ENCODE assay signal across 1 cellular context in the genomic region with DNA sequence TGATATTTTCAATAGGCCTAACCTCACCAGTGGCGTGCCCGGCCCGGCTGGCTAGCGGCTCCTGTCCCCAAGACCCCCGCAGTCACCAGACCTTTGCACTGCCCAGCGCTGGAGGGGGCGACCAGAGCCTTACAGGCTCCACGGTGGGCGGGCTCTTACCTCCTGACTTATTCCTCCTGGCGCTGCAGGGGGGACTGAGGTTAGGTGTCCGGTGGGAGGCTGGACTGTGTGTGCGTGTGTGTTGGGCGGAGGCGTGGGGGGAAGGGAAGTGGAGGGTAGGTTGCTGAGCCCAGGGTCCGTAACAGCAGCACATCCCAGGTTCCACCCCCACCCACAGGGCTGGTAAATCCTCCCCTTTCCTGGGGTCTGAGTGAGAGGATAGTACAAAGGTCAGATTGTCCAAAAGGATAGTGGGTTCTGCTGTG.
TF ChIP-seq lines count a peak whose summit lies in the region.

No MANE protein-coding gene starts in this region.

TF ChIP-seq in HEK293, 187 proteins besides CTCF, POLR2A, EP300 and RAD21 (continued from another document and continues in another):
- TF ChIP-seq, protein P1, sequence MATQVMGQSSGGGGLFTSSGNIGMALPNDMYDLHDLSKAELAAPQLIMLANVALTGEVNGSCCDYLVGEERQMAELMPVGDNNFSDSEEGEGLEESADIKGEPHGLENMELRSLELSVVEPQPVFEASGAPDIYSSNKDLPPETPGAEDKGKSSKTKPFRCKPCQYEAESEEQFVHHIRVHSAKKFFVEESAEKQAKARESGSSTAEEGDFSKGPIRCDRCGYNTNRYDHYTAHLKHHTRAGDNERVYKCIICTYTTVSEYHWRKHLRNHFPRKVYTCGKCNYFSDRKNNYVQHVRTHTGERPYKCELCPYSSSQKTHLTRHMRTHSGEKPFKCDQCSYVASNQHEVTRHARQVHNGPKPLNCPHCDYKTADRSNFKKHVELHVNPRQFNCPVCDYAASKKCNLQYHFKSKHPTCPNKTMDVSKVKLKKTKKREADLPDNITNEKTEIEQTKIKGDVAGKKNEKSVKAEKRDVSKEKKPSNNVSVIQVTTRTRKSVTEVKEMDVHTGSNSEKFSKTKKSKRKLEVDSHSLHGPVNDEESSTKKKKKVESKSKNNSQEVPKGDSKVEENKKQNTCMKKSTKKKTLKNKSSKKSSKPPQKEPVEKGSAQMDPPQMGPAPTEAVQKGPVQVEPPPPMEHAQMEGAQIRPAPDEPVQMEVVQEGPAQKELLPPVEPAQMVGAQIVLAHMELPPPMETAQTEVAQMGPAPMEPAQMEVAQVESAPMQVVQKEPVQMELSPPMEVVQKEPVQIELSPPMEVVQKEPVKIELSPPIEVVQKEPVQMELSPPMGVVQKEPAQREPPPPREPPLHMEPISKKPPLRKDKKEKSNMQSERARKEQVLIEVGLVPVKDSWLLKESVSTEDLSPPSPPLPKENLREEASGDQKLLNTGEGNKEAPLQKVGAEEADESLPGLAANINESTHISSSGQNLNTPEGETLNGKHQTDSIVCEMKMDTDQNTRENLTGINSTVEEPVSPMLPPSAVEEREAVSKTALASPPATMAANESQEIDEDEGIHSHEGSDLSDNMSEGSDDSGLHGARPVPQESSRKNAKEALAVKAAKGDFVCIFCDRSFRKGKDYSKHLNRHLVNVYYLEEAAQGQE (tag by site-specific recombination; IDR thresholded peaks at IDR 0.05) = no peak
- TF ChIP-seq TRIM28 (IDR thresholded peaks at IDR 0.05; ENCODE audit: borderline replicate concordance, low read length) (no peak), ZNF677 (tag by site-specific recombination; IDR thresholded peaks at IDR 0.05) (no peak), ZBTB17 (tag by site-specific recombination; IDR thresholded peaks at IDR 0.05) (peak; percentile 28; the same call in 1 of the 2 replicates), ZNF610 (tag by site-specific recombination; IDR thresholded peaks at IDR 0.05; ENCODE audit: borderline replicate concordance) (no peak), ZNF223 (tag by site-specific recombination; IDR thresholded peaks at IDR 0.05) (no peak), INSM2 (tag by site-specific recombination; IDR thresholded peaks at IDR 0.05) (no peak), ZNF19 (tag by site-specific recombination; IDR thresholded peaks at IDR 0.05; ENCODE audit: low read depth) (no peak), ZNF660 (tag by site-specific recombination; IDR thresholded peaks at IDR 0.05) (no peak), ZNF280D (tag by site-specific recombination; IDR thresholded peaks at IDR 0.05) (no peak), ZNF138 (tag by site-specific recombination; IDR thresholded peaks at IDR 0.05; ENCODE audit: borderline replicate concordance) (no peak), MYNN (tag by site-specific recombination; IDR thresholded peaks at IDR 0.05; ENCODE audit: borderline replicate concordance) (no peak), ZNF121 (tag by site-specific recombination; IDR thresholded peaks at IDR 0.05) (no peak), ZNF768 (tag by site-specific recombination; IDR thresholded peaks at IDR 0.05) (no peak), SP7 (tag by site-specific recombination; IDR thresholded peaks at IDR 0.05) (no peak), ZNF549 (tag by site-specific recombination; IDR thresholded peaks at IDR 0.05) (no peak), ZNF426 (tag by site-specific recombination; IDR thresholded peaks at IDR 0.05) (no peak), ZNF624 (tag by site-specific recombination; IDR thresholded peaks at IDR 0.05) (no peak), ZFP3 (tag by site-specific recombination; IDR thresholded peaks at IDR 0.05; ENCODE audit: low read depth) (no peak), SCRT1 (tag by site-specific recombination; IDR thresholded peaks at IDR 0.05; ENCODE audit: borderline replicate concordance) (no peak), MZF1 (tag by site-specific recombination; IDR thresholded peaks at IDR 0.05; ENCODE audit: borderline replicate concordance) (no peak), ZNF843 (tag by site-specific recombination; IDR thresholded peaks at IDR 0.05) (no peak), ZBTB6 (tag by site-specific recombination; IDR thresholded peaks at IDR 0.05) (no peak), ZNF530 (tag by site-specific recombination; IDR thresholded peaks at IDR 0.05; ENCODE audit: low read depth) (no peak), ZNF423 (tag by site-specific recombination; IDR thresholded peaks at IDR 0.05) (peak; percentile 65), ZNF580 (tag by site-specific recombination; IDR thresholded peaks at IDR 0.05) (no peak), ZNF600 (tag by site-specific recombination; IDR thresholded peaks at IDR 0.05) (peak; percentile 93), ZNF664 (tag by site-specific recombination; IDR thresholded peaks at IDR 0.05) (no peak), ZNF792 (tag by site-specific recombination; IDR thresholded peaks at IDR 0.05) (no peak), ZNF777 (tag by site-specific recombination; IDR thresholded peaks at IDR 0.05; ENCODE audit: borderline replicate concordance) (peak; percentile 47; the same call in 1 of the 2 replicates), SP3 (tag by site-specific recombination; IDR thresholded peaks at IDR 0.05) (peak; percentile 24; the same call in 1 of the 2 replicates), ZNF366 (tag by site-specific recombination; conservative IDR thresholded peaks at IDR 0.05) (no peak), ZFP41 (tag by site-specific recombination; IDR thresholded peaks at IDR 0.05; ENCODE audit: borderline replicate concordance) (no peak), ZNF747 (tag by site-specific recombination; IDR thresholded peaks at IDR 0.05) (no peak), ZNF211 (tag by site-specific recombination; IDR thresholded peaks at IDR 0.05; ENCODE audit: low read depth) (no peak), ZBTB11 (tag by site-specific recombination; conservative IDR thresholded peaks at IDR 0.05; ENCODE audit: low read depth) (no peak), ZNF596 (tag by site-specific recombination; IDR thresholded peaks at IDR 0.05) (no peak)
- TF ChIP-seq, protein P2, sequence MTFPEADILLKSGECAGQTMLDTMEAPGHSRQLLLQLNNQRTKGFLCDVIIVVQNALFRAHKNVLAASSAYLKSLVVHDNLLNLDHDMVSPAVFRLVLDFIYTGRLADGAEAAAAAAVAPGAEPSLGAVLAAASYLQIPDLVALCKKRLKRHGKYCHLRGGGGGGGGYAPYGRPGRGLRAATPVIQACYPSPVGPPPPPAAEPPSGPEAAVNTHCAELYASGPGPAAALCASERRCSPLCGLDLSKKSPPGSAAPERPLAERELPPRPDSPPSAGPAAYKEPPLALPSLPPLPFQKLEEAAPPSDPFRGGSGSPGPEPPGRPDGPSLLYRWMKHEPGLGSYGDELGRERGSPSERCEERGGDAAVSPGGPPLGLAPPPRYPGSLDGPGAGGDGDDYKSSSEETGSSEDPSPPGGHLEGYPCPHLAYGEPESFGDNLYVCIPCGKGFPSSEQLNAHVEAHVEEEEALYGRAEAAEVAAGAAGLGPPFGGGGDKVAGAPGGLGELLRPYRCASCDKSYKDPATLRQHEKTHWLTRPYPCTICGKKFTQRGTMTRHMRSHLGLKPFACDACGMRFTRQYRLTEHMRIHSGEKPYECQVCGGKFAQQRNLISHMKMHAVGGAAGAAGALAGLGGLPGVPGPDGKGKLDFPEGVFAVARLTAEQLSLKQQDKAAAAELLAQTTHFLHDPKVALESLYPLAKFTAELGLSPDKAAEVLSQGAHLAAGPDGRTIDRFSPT (tag by site-specific recombination; IDR thresholded peaks at IDR 0.05) = no peak
- TF ChIP-seq, protein P3, sequence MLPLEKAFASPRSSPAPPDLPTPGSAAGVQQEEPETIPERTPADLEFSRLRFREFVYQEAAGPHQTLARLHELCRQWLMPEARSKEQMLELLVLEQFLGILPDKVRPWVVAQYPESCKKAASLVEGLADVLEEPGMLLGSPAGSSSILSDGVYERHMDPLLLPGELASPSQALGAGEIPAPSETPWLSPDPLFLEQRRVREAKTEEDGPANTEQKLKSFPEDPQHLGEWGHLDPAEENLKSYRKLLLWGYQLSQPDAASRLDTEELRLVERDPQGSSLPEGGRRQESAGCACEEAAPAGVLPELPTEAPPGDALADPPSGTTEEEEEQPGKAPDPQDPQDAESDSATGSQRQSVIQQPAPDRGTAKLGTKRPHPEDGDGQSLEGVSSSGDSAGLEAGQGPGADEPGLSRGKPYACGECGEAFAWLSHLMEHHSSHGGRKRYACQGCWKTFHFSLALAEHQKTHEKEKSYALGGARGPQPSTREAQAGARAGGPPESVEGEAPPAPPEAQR (tag by site-specific recombination; IDR thresholded peaks at IDR 0.05) = no peak
- TF ChIP-seq, protein P4, sequence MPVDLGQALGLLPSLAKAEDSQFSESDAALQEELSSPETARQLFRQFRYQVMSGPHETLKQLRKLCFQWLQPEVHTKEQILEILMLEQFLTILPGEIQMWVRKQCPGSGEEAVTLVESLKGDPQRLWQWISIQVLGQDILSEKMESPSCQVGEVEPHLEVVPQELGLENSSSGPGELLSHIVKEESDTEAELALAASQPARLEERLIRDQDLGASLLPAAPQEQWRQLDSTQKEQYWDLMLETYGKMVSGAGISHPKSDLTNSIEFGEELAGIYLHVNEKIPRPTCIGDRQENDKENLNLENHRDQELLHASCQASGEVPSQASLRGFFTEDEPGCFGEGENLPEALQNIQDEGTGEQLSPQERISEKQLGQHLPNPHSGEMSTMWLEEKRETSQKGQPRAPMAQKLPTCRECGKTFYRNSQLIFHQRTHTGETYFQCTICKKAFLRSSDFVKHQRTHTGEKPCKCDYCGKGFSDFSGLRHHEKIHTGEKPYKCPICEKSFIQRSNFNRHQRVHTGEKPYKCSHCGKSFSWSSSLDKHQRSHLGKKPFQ (tag by site-specific recombination; IDR thresholded peaks at IDR 0.05) = no peak
